In the genomic region with DNA sequence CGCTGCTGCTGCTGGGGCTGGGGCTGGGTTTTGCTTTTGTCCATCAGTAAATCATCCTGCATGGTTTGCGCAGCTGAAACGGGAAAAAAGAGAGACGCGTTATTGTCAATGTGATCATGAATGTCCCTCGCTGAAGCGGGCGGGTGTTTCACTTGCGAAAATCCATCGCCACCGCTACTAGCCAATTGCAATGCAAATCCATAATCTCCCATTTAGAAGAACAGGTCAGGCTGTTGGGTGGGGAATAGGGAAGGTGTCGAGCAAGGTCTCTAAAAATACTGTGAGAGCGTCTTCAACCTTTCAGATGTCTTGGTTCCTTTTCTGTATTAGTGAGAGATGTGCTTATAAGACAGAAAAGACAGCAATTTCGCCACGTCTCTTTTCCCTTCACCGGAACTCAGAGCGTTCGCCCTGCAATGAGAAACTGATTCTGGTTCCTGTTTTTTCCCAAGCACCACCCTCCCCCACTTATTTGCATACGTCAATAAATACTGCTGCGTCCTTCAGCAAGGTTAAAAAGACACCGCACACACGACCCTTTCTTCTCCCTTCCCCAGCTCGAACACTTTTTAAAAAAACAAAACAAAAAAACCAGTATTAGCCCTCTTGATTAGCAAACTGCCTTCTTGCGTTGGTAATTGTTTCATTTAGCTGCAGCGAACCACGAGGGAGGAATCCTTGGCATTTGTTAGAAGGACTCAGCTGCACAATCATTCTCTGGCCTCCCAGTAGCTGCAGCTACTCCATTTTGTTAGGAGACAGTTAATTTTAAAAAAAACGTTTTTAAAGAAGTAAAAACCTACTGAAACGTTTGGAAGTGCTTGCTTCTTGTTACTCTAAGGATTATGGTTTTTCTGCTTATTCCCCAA, we compare ENCODE assay signal across 8 cellular contexts. TPM values are rescaled to one million over a fixed set of nuclear protein-coding genes. Genes with fewer than 3 reads are reported as not detected.
DNase-seq lines count a peak whose midpoint lies in the region; ATAC-seq, FAIRE-seq and TF ChIP-seq lines count a peak whose summit lies in the region.

No MANE protein-coding gene starts in this region.

- no peaks in the 10 kb centered on the region for H3K79me2 ChIP-seq in HepG2 (ENCODE audit: insufficient read depth, low read length)

- peak; percentile 66 to 81; a peak in 2 of 4 replicates for TF ChIP-seq POLR2A in HepG2 (IDR thresholded peaks at IDR 0.05; ENCODE audit: insufficient read depth in 1 of 2, low read depth in 2 of 2, low read length in 2 of 2)

- FAIRE-seq in HepG2 (lab: Jason Lieb, UNC), result peak; percentile 81

- H4K20me1 ChIP-seq in HepG2 (ENCODE audit: insufficient read depth, low read length), result no peaks in the 10 kb centered on the region

- DNase-seq in GM12865 (ENCODE audit: low read depth) (peak; percentile 84), NCI-H2107 (lab: John Stamatoyannopoulos, UW) (peak; percentile 28), HepG2 (ENCODE audit: low spot score) (peak; percentile 75)
- peak; percentile 12 for DNase-seq in effector CD4-positive, alpha-beta T cell
- peak; percentile 51 for DNase-seq in stimulated activated CD8-positive, alpha-beta memory T cell treated with anti-CD3 and anti-CD28 coated beads, Interleukin-4, amount 100 ng/mL, for 48 hours

- H3K36me3 ChIP-seq in HepG2 (replicated peaks in 1 of 2; ENCODE audit: control insufficient read depth in 1 of 2, insufficient read depth in 2 of 2, low read length in 2 of 2), result no peaks in the 10 kb centered on the region

- H3K27me3 ChIP-seq in HepG2 (ENCODE audit: control insufficient read depth in 1 of 2, insufficient read depth in 2 of 2, low read length in 2 of 2), result no peaks in the 10 kb centered on the region

- under 1% methylated on average over 28 of the region's 28 CpGs for WGBS in HepG2 (ENCODE audit: low lambda C conversion rate)

- TF ChIP-seq CTCF in 22Rv1 (IDR thresholded peaks at IDR 0.05), result no peak
- no peak for TF ChIP-seq CTCF in GM12865 (IDR thresholded peaks at IDR 0.05; ENCODE audit: insufficient read depth, low read depth, low read length, missing control alignments)
- TF ChIP-seq CTCF in WI38 (IDR thresholded peaks at IDR 0.05; ENCODE audit: low read depth, low read length), result no peak
- TF ChIP-seq CTCF in HepG2 (CRISPR knock-in tag; IDR thresholded peaks at IDR 0.05), result no peak

- no peak for TF ChIP-seq RAD21 in HepG2 (CRISPR knock-in tag; IDR thresholded peaks at IDR 0.05)

- H3K9ac ChIP-seq in HepG2 (ENCODE audit: insufficient read depth, low read depth, low read length), result peak overlapping the region; percentile 80

- H3K27ac ChIP-seq in 22Rv1 (peak overlapping the region; percentile 93), HepG2 (ENCODE audit: extremely low read length, insufficient read depth, low read length) (peak overlapping the region; percentile 92)

- BruUV-seq in HepG2 (replicated peaks; lab: Mats Ljungman, UMichigan), result TSS peak; percentile 90

- H3K4me3 ChIP-seq in GM12865 (ENCODE audit: low read depth, low read length) (peak overlapping the region; percentile 84), WI38 (ENCODE audit: low read depth, low read length) (peak overlapping the region; percentile 73), HepG2 (replicated peaks in 1 of 3; ENCODE audit: insufficient read depth in 1 of 3, low read depth in 2 of 3, low read length in 3 of 3) (peak overlapping the region; percentile 78 to 91 (median 89))

- peaks cover 44% of the 10 kb centered on the region for H3K4me1 ChIP-seq in HepG2 (ENCODE audit: insufficient read depth, low read length)

- peak overlapping the region; percentile 83 for H3K4me2 ChIP-seq in HepG2 (ENCODE audit: low read depth, low read length)

- H2AFZ ChIP-seq in HepG2 (ENCODE audit: low read length), result peak overlapping the region; percentile 91

- CTCF ChIA-PET in HepG2 (lab: Yijun Ruan, JAX; ENCODE audit: low intra/inter-chr PET ratio, low total read pairs), result no interaction called here

- TF ChIP-seq EP300 in HepG2 (IDR thresholded peaks at IDR 0.05; ENCODE audit: low read depth in 2 of 2, low read length in 2 of 2) (no peak; a peak in 2 of 4 replicates), HepG2 (CRISPR knock-in tag; IDR thresholded peaks at IDR 0.05; ENCODE audit: borderline replicate concordance) (no peak)

- intact Hi-C loops in HepG2 (cut with micrococcal nuclease; ENCODE audit: unreplicated experiment), result loop anchor here (1.0 kb wide), 2 partner anchors 51 to 153 kb away; partner anchors contain the start of genes CPEB3 and MARCHF5

- in situ Hi-C loops in HepG2 (cut with HindIII; ENCODE audit: extremely low pct_ligation_motif_present, low pct_unique_long_range_greater_than_20kb), result loop anchor here (5.0 kb wide), 1 partner anchor 52 kb away; the partner anchor contains the start of genes CPEB3 and MARCHF5

- POLR2A ChIA-PET in HepG2 (lab: Yijun Ruan, JAX), result interaction anchor here (1.1 to 5.0 kb wide), 2 partner anchors 51 to 116 kb away, joined by 5 to 47 read pairs; partner anchors contain the start of genes CPEB3 and MARCHF5

- no peaks in the 10 kb centered on the region for H3K9me3 ChIP-seq in HepG2 (ENCODE audit: low read length)

- ATAC-seq in HG02852 (IDR thresholded peaks at IDR 0.05; ENCODE audit: unreplicated experiment) (peak; percentile 57), HepG2 (peak; percentile 76)

TF ChIP-seq in HepG2, 621 proteins besides CTCF, POLR2A, EP300 and RAD21 (continues in another document):
- TF ChIP-seq MEIS1 (CRISPR knock-in tag; IDR thresholded peaks at IDR 0.05; ENCODE audit: borderline replicate concordance) (no peak), SUZ12 (IDR thresholded peaks at IDR 0.05; ENCODE audit: low read depth, low read length) (no peak), ZBTB7A (CRISPR knock-in tag; IDR thresholded peaks at IDR 0.05) (no peak), FOXK1 (CRISPR knock-in tag; IDR thresholded peaks at IDR 0.05; ENCODE audit: borderline replicate concordance, low read depth) (0 out of 2 replicates have a peak, but pooled peaks have one; percentile 53), ZNF350 (CRISPR knock-in tag; IDR thresholded peaks at IDR 0.05; ENCODE audit: borderline replicate concordance, low read depth) (no peak)
- TF ChIP-seq, protein P1, sequence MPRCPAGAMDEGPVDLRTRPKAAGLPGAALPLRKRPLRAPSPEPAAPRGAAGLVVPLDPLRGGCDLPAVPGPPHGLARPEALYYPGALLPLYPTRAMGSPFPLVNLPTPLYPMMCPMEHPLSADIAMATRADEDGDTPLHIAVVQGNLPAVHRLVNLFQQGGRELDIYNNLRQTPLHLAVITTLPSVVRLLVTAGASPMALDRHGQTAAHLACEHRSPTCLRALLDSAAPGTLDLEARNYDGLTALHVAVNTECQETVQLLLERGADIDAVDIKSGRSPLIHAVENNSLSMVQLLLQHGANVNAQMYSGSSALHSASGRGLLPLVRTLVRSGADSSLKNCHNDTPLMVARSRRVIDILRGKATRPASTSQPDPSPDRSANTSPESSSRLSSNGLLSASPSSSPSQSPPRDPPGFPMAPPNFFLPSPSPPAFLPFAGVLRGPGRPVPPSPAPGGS (CRISPR knock-in tag; IDR thresholded peaks at IDR 0.05), result no peak

RNA-seq across cellular contexts. Expression of gene CPEB3, which starts 50.4 kb away (rescaled TPM):
- 0.66 and 0.88 TPM in 2 replicates for total RNA-seq in HepG2 (2016; rRNA removed; fragmentation: Illumina TruSeq; extraction: Trizol)
- 0.30 and 0.35 TPM in 2 replicates for total RNA-seq in HepG2 (2016; cell fraction: cytosol; rRNA removed; fragmentation: Illumina TruSeq; extraction: Trizol; ENCODE audit: low read depth)
- total RNA-seq in HepG2 (2016; cell fraction: insoluble cytoplasmic fraction; rRNA removed; fragmentation: Illumina TruSeq; extraction: Trizol), result 0.48 and 0.65 TPM in 2 replicates
- 0.28 and 0.31 TPM in 2 replicates for total RNA-seq in HepG2 (2016; cell fraction: membrane; rRNA removed; fragmentation: Illumina TruSeq; extraction: Trizol)
- 1.1 TPM in 2 replicates for total RNA-seq in HepG2 (2016; cell fraction: nucleus; rRNA removed; fragmentation: Illumina TruSeq; extraction: Trizol)
- polyA plus RNA-seq in HepG2 (2011; rRNA removed), result 0.67 and 0.70 TPM in 2 replicates
- 0.31 and 0.51 TPM in 2 replicates for polyA plus RNA-seq in HepG2 (2011; cell fraction: cytosol; rRNA removed)
- 2.0 and 2.3 TPM in 2 replicates for polyA plus RNA-seq in HepG2 (2011; cell fraction: nucleus; rRNA removed)
- polyA plus RNA-seq in HepG2 (2012), result 1.3 and 1.8 TPM in 2 replicates
- 0.01 TPM in 1 of 2 replicates, not detected in the other for polyA plus RNA-seq in HepG2 (2016; cell fraction: cytosol; fragmentation: Illumina TruSeq; extraction: Trizol; ENCODE audit: low read depth)
- 0.78 and 0.79 TPM in 2 replicates for polyA plus RNA-seq in HepG2 (2016; cell fraction: insoluble cytoplasmic fraction; fragmentation: Illumina TruSeq; extraction: Trizol; ENCODE audit: low read depth)
- 0.10 and 0.11 TPM in 2 replicates for polyA plus RNA-seq in HepG2 (2016; cell fraction: membrane; fragmentation: Illumina TruSeq; extraction: Trizol; ENCODE audit: low read depth)
- 1.2 and 1.6 TPM in 2 replicates for polyA plus RNA-seq in HepG2 (2016; cell fraction: nucleus; fragmentation: Illumina TruSeq; extraction: Trizol; ENCODE audit: insufficient read depth, low read depth)
- polyA minus RNA-seq in HepG2 (2011; rRNA and poly(A)+ RNA removed; ENCODE audit: low replicate concordance), result 2.5 and 2.8 TPM in 2 replicates
- 1.3 and 1.8 TPM in 2 replicates for polyA minus RNA-seq in HepG2 (2011; cell fraction: cytosol; rRNA and poly(A)+ RNA removed)
- polyA minus RNA-seq in HepG2 (2011; cell fraction: nucleus; rRNA and poly(A)+ RNA removed), result 4.7 and 4.8 TPM in 2 replicates

RNA-seq across cellular contexts. Expression of gene MARCHF5, which starts 50.4 kb away (rescaled TPM):
- 21.0 and 34.7 TPM in 2 replicates for total RNA-seq in HepG2 (2016; rRNA removed; fragmentation: Illumina TruSeq; extraction: Trizol)
- 3.3 TPM in 2 replicates for total RNA-seq in HepG2 (2016; cell fraction: cytosol; rRNA removed; fragmentation: Illumina TruSeq; extraction: Trizol; ENCODE audit: low read depth)
- total RNA-seq in HepG2 (2016; cell fraction: insoluble cytoplasmic fraction; rRNA removed; fragmentation: Illumina TruSeq; extraction: Trizol), result 19.7 and 32.2 TPM in 2 replicates
- total RNA-seq in HepG2 (2016; cell fraction: membrane; rRNA removed; fragmentation: Illumina TruSeq; extraction: Trizol), result 9.9 and 11.9 TPM in 2 replicates
- total RNA-seq in HepG2 (2016; cell fraction: nucleus; rRNA removed; fragmentation: Illumina TruSeq; extraction: Trizol), result 16.5 and 17.8 TPM in 2 replicates
- 18.6 and 19.4 TPM in 2 replicates for polyA plus RNA-seq in HepG2 (2011; rRNA removed)
- 10.8 and 16.2 TPM in 2 replicates for polyA plus RNA-seq in HepG2 (2011; cell fraction: cytosol; rRNA removed)
- 23.2 and 32.1 TPM in 2 replicates for polyA plus RNA-seq in HepG2 (2011; cell fraction: nucleus; rRNA removed)
- 44.4 and 46.6 TPM in 2 replicates for polyA plus RNA-seq in HepG2 (2012)
- polyA plus RNA-seq in HepG2 (2016; cell fraction: cytosol; fragmentation: Illumina TruSeq; extraction: Trizol; ENCODE audit: low read depth), result 4.4 and 4.6 TPM in 2 replicates
- 37.6 and 41.9 TPM in 2 replicates for polyA plus RNA-seq in HepG2 (2016; cell fraction: insoluble cytoplasmic fraction; fragmentation: Illumina TruSeq; extraction: Trizol; ENCODE audit: low read depth)
- 8.6 and 11.3 TPM in 2 replicates for polyA plus RNA-seq in HepG2 (2016; cell fraction: membrane; fragmentation: Illumina TruSeq; extraction: Trizol; ENCODE audit: low read depth)
- 27.4 and 27.8 TPM in 2 replicates for polyA plus RNA-seq in HepG2 (2016; cell fraction: nucleus; fragmentation: Illumina TruSeq; extraction: Trizol; ENCODE audit: insufficient read depth, low read depth)
- 4.2 and 9.1 TPM in 2 replicates for polyA minus RNA-seq in HepG2 (2011; rRNA and poly(A)+ RNA removed; ENCODE audit: low replicate concordance)
- 8.9 and 10.0 TPM in 2 replicates for polyA minus RNA-seq in HepG2 (2011; cell fraction: cytosol; rRNA and poly(A)+ RNA removed)
- polyA minus RNA-seq in HepG2 (2011; cell fraction: nucleus; rRNA and poly(A)+ RNA removed), result 23.0 and 32.8 TPM in 2 replicates

Comparison
In these comparisons a context has a peak if more than half of its experiments do, and no peak if none do; other contexts are left out.
1. Peak in every context shown above with its lines: DNase-seq, ATAC-seq, H3K4me3 ChIP-seq and H3K27ac ChIP-seq.
2. DNase-seq: peak in every context shown above with its lines; median percentile 84 in GM12865; 75 in HepG2; 51 in stimulated activated CD8-positive, alpha-beta memory T cell treated with anti-CD3 and anti-CD28 coated beads, Interleukin-4, amount 100 ng/mL, for 48 hours; 28 in NCI-H2107; 12 in effector CD4-positive, alpha-beta T cell.